19 cellular contexts compared by ENCODE assay signal in the genomic region with DNA sequence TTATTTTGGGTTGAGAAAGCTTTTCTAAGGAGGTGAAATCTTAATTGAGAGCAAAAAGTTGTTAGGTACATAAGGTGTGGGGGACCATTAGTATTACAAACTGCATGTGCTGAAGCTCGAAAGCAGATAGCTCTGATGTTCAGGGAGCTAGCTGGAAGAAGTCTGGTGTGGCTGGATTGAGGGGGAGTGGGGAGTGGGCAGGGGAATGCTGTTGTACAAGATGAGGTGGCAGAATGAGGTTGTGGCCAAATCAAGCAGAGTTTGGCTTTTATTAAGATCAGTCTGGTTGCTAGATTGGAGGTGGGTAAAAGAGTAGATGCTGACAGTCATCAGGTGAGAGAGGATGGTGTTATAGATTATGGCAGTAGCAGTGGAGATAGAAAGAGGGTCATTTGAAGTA. TPM values are rescaled to one million over a fixed set of nuclear protein-coding genes. Genes with fewer than 3 reads are reported as not detected.
DNase-seq lines count a peak whose midpoint lies in the region; ATAC-seq, FAIRE-seq and TF ChIP-seq lines count a peak whose summit lies in the region.
"Had no signal": no experiment of that assay in that cellular context is flagged by ENCODE, and none has a peak within 500 bp of the region (broad histone marks: within the 10 kb centered on the region; RNA-seq: fewer than 3 reads in every experiment).

No MANE protein-coding gene starts in this region.

- peak overlapping the region in 4 of 6 donors; percentile 0 to 24 (median 13) for H3K27ac Mint-ChIP-seq in naive B cell
- H3K27ac Mint-ChIP-seq: H9, HFFc6 had no signal

- H3K27me3 Mint-ChIP-seq in naive B cell, result no peaks in the 10 kb centered on the region
- H3K27me3 Mint-ChIP-seq: CD4-positive, alpha-beta memory T cell had no signal

- H3K9me3 Mint-ChIP-seq in naive B cell, result peaks cover 0 to 8% (median 6%) of the 10 kb centered on the region in 7 donors
- H3K9me3 Mint-ChIP-seq: H9, HFFc6 had no signal

- H3K36me3 ChIP-seq in bronchial epithelial cell (ENCODE audit: control insufficient read depth, insufficient read depth, low read length), result no peaks in the 10 kb centered on the region

- DNase-seq in GM12892 (ENCODE audit: insufficient read length) (no peak), bronchial epithelial cell (ENCODE audit: low read depth) (no peak), naive B cell (no peak), NCI-H1092 treated with DMSO at 0.1 percent for 48 hours (lab: John Stamatoyannopoulos, UW) (no peak), SIG-M5 (lab: John Stamatoyannopoulos, UW) (no peak), foreskin keratinocyte (no peak)
- DNase-seq: C1 segment of cervical spinal cord; Calu3; CD4-positive, alpha-beta memory T cell; COR-L47; DMS53; DMS79 treated with DMSO at 0.1 percent for 48 hours; GF-D8; GM23248; H9; HFFc6 had no signal

- H3K27me3 ChIP-seq in bronchial epithelial cell (ENCODE audit: control insufficient read depth, insufficient read depth, low read length) (no peaks in the 10 kb centered on the region), foreskin keratinocyte (no peaks in the 10 kb centered on the region)

- H3K36me3 Mint-ChIP-seq in naive B cell, result no peaks in the 10 kb centered on the region
- H3K36me3 Mint-ChIP-seq: CD4-positive, alpha-beta memory T cell had no signal

- no peak for TF ChIP-seq POLR2A in GM12892 (IDR thresholded peaks at IDR 0.05; ENCODE audit: low read depth, low read length)

- peak overlapping the region in 2 of 8 donors; percentile 41 to 48 for H3K4me3 Mint-ChIP-seq in naive B cell
- H3K4me3 Mint-ChIP-seq: H9, HFFc6 had no signal

- H3K4me3 ChIP-seq in bronchial epithelial cell (ENCODE audit: low read depth, low read length), result no peak overlapping the region
- H3K4me3 ChIP-seq: GM23248 had no signal

- no peaks in the 10 kb centered on the region for H3K4me1 ChIP-seq in foreskin keratinocyte

- peaks cover 42 to 65% (median 63%) of the 10 kb centered on the region in 3 donors for H3K4me1 Mint-ChIP-seq in naive B cell
- H3K4me1 Mint-ChIP-seq: CD4-positive, alpha-beta memory T cell had no signal

- peak; percentile 51 for FAIRE-seq in GM12892 (lab: Jason Lieb, UNC)
- FAIRE-seq in bronchial epithelial cell (lab: Jason Lieb, UNC), result peak; percentile 66
- FAIRE-seq: GM19239 had no signal

- no peak overlapping the region for H3K27ac ChIP-seq in foreskin keratinocyte
- H3K27ac ChIP-seq: GM23248 had no signal

- ATAC-seq in naive B cell (ENCODE audit: low read depth in 2 of 2) (no peak), foreskin keratinocyte (no peak)
- ATAC-seq: HCT116 had no signal

- TF ChIP-seq CTCF in bronchial epithelial cell (IDR thresholded peaks at IDR 0.05; ENCODE audit: insufficient read depth, low read length, severe bottlenecking) (no peak), foreskin keratinocyte (conservative IDR thresholded peaks at IDR 0.05) (no peak)

RNA-seq across cellular contexts. Expression of a gene that starts 32.1 kb away (rescaled TPM):
- polyA plus RNA-seq in GM12892 (2012; ENCODE audit: missing spikeins), result 34.3 TPM
- total RNA-seq in bronchial epithelial cell (61.3 and 67.6 TPM in 2 replicates), foreskin keratinocyte (22.6 and 28.6 TPM in 2 replicates)
- polyA plus RNA-seq in naive B cell (ENCODE audit: low read depth in 6 of 6) (100 to 1,000 TPM; 101 to 162 (median 121) TPM), foreskin keratinocyte (25.8 and 30.2 TPM in 2 replicates)
- total RNA-seq: G401 had no signal
